Comparison of ENCODE assay signal across 10 cellular contexts in genomic region chr17:72931163-72931562, GRCh38.
A peak's percentile ranks its signal among the peaks of the same experiment; 100 is the strongest.
DNase-seq lines count a peak whose midpoint lies in the region; ATAC-seq and TF ChIP-seq lines count a peak whose summit lies in the region.
"Had no signal": no experiment of that assay in that cellular context is flagged by ENCODE, and none has a peak within 500 bp of the region (broad histone marks: within the 10 kb centered on the region; RNA-seq: fewer than 3 reads in every experiment).

No MANE protein-coding gene starts in this region.

- peak; percentile 92 for ATAC-seq in GM19351 (IDR thresholded peaks at IDR 0.05; ENCODE audit: unreplicated experiment)

- H3K36me3 ChIP-seq in endodermal cell (ENCODE audit: control insufficient read depth, insufficient read depth, low read length) = no peaks in the 10 kb centered on the region
- no peaks in the 10 kb centered on the region; the same call in 1 of the 2 replicates for H3K36me3 ChIP-seq in Caco-2 (ENCODE audit: control insufficient read depth, insufficient read depth, low read length)

- TF ChIP-seq CTCF in GM10266 (IDR thresholded peaks at IDR 0.05; ENCODE audit: control insufficient read depth, insufficient read depth, low read depth, missing control alignments) (no peak), NB4 (IDR thresholded peaks at IDR 0.05; ENCODE audit: low read depth, low read length) (no peak), endodermal cell (conservative IDR thresholded peaks at IDR 0.05) (no peak), Caco-2 (IDR thresholded peaks at IDR 0.05; ENCODE audit: insufficient read depth in 1 of 2, low read depth in 1 of 2, low read length in 1 of 2, severe bottlenecking in 1 of 2, unreplicated experiment in 1 of 2) (no peak)

- peaks cover 13% of the 10 kb centered on the region for H3K4me1 Mint-ChIP-seq in endodermal cell
- peaks cover 23% of the 10 kb centered on the region for H3K4me1 Mint-ChIP-seq in Caco-2 (ENCODE audit: low read depth, unreplicated experiment)

- H3K4me3 Mint-ChIP-seq in endodermal cell (no peak overlapping the region), Caco-2 (ENCODE audit: unreplicated experiment) (no peak overlapping the region)
- H3K4me3 Mint-ChIP-seq: activated naive CD8-positive, alpha-beta T cell had no signal

- 87 to 90% methylated on average over 5 to 9 of the region's 9 CpGs for WGBS in endodermal cell (ENCODE audit: insufficient coverage in 1 of 2, insufficient read length in 1 of 2), 2 experiments

- CTCF ChIA-PET in Caco-2 (lab: Charles Lee) = no interaction called here

- H3K9me3 Mint-ChIP-seq in endodermal cell (no peaks in the 10 kb centered on the region), Caco-2 (ENCODE audit: unreplicated experiment) (no peaks in the 10 kb centered on the region)

- DNase-seq in GM10266 (ENCODE audit: extremely low spot score) (peak; percentile 63), NB4 (ENCODE audit: low read depth) (peak; percentile 10), endodermal cell (peak; percentile 62), Caco-2 (no peak), NCI-H1436 treated with DMSO at 0.1 percent for 48 hours (lab: John Stamatoyannopoulos, UW) (no peak)
- no peak for DNase-seq in stimulated activated CD4-positive, alpha-beta T cell treated with anti-CD3 and anti-CD28 coated beads, Interleukin-4, amount 100 ng/mL, for 4 hours
- DNase-seq in activated T-cell treated with anti-CD3 and anti-CD28 coated beads, Interleukin-2, amount 50 U/mL, for 1 hour = no peak
- DNase-seq: T-helper 9 cell had no signal

- H3K27me3 ChIP-seq in endodermal cell (ENCODE audit: control insufficient read depth, insufficient read depth, low read length, poor library complexity, severe bottlenecking) (no peaks in the 10 kb centered on the region), Caco-2 (replicated peaks; ENCODE audit: control insufficient read depth, insufficient read depth, low read length) (no peaks in the 10 kb centered on the region)

- H3K4me1 ChIP-seq in endodermal cell (ENCODE audit: control insufficient read depth, insufficient read depth, low read length) = no peaks in the 10 kb centered on the region
- H3K4me1 ChIP-seq in Caco-2 = peaks cover 9% of the 10 kb centered on the region

- H3K27ac Mint-ChIP-seq in endodermal cell (no peak overlapping the region), Caco-2 (ENCODE audit: unreplicated experiment) (no peak overlapping the region)
- H3K27ac Mint-ChIP-seq: activated naive CD8-positive, alpha-beta T cell had no signal

- no peak overlapping the region for H3K9ac ChIP-seq in endodermal cell (ENCODE audit: extremely low read depth, low read length, poor library complexity, severe bottlenecking)

- H3K27me3 Mint-ChIP-seq in endodermal cell (ENCODE audit: insufficient read depth) = no peaks in the 10 kb centered on the region
- no peaks in the 10 kb centered on the region for H3K27me3 Mint-ChIP-seq in Caco-2 (ENCODE audit: insufficient read depth, unreplicated experiment)
- H3K27me3 Mint-ChIP-seq: activated naive CD8-positive, alpha-beta T cell had no signal

- no TSS peak for BruUV-seq in Caco-2 (replicated peaks; lab: Mats Ljungman, UMichigan)

- no peak overlapping the region for H3K27ac ChIP-seq in endodermal cell (ENCODE audit: low read depth, low read length)

- TF ChIP-seq POLR2A in NB4 (IDR thresholded peaks at IDR 0.05; ENCODE audit: extremely low read depth, insufficient read length) = no peak

- POLR2A ChIA-PET in Caco-2 (lab: Charles Lee) = no interaction called here

- intact Hi-C loops in Caco-2 (cut with micrococcal nuclease; ENCODE audit: unreplicated experiment) = no loop called here

- H3K36me3 Mint-ChIP-seq in endodermal cell (ENCODE audit: low read depth) = no peaks in the 10 kb centered on the region
- no peaks in the 10 kb centered on the region for H3K36me3 Mint-ChIP-seq in Caco-2 (ENCODE audit: insufficient read depth, unreplicated experiment)

- H3K4me3 ChIP-seq in NB4 (ENCODE audit: low read depth, low read length) (no peak overlapping the region), endodermal cell (ENCODE audit: low read length) (no peak overlapping the region), Caco-2 (ENCODE audit: low read depth, low read length) (no peak overlapping the region)

- H3K9me3 ChIP-seq in endodermal cell (ENCODE audit: control insufficient read depth, low read length) = no peaks in the 10 kb centered on the region
- H3K9me3 ChIP-seq in Caco-2 = no peaks in the 10 kb centered on the region

Comparison
In these comparisons a context has a peak if more than half of its experiments do, and no peak if none do; other contexts are left out.
1. DNase-seq: peak in GM10266 (single experiment), NB4 (single experiment) and endodermal cell (single experiment); none in Caco-2 (0 of 2), NCI-H1436 treated with DMSO at 0.1 percent for 48 hours (single experiment), stimulated activated CD4-positive, alpha-beta T cell treated with anti-CD3 and anti-CD28 coated beads, Interleukin-4, amount 100 ng/mL, for 4 hours (0 of 2) and activated T-cell treated with anti-CD3 and anti-CD28 coated beads, Interleukin-2, amount 50 U/mL, for 1 hour (single experiment).